Comparison of ENCODE assay signal across 17 cellular contexts in genomic region chr14:97783001-97783400, GRCh38.
DNase-seq lines count a peak whose midpoint lies in the region; ATAC-seq, FAIRE-seq and TF ChIP-seq lines count a peak whose summit lies in the region.
"Had no signal": no experiment of that assay in that cellular context is flagged by ENCODE, and none has a peak within 500 bp of the region (broad histone marks: within the 10 kb centered on the region; RNA-seq: fewer than 3 reads in every experiment).

No MANE protein-coding gene starts in this region.

- H3K4ac ChIP-seq in H1 (replicated peaks; ENCODE audit: insufficient read length, low read depth, low read length): no peak overlapping the region

- H3K4me1 ChIP-seq in GM23338 (ENCODE audit: insufficient read depth): no peaks in the 10 kb centered on the region
- no peaks in the 10 kb centered on the region for H3K4me1 ChIP-seq in H1 (replicated peaks in 1 of 4; ENCODE audit: control insufficient read depth in 3 of 4, insufficient read depth in 4 of 4, low read length in 3 of 4)
- H3K4me1 ChIP-seq: HAP-1 had no signal

- no peaks in the 10 kb centered on the region for H3K36me3 Mint-ChIP-seq in GM23338 (ENCODE audit: low read depth)
- H3K36me3 Mint-ChIP-seq: CD4-positive, alpha-beta memory T cell had no signal

- H3K4me3 ChIP-seq in GM23338 (no peak overlapping the region), H1 (ENCODE audit: extremely low read depth in 1 of 4, insufficient read depth in 2 of 4, low read depth in 3 of 4, low read length in 4 of 4) (no peak overlapping the region)
- H3K4me3 ChIP-seq: GM23248, HAP-1 had no signal

- no peak overlapping the region for H2BK12ac ChIP-seq in H1 (ENCODE audit: low read depth, low read length)

- no peak overlapping the region for H2BK120ac ChIP-seq in H1 (replicated peaks; ENCODE audit: low read depth, low read length)

- no peak overlapping the region for H3K4me3 Mint-ChIP-seq in GM23338
- H3K4me3 Mint-ChIP-seq: CD4-positive, alpha-beta memory T cell; HFFc6 had no signal

- no peak overlapping the region for H3K27ac Mint-ChIP-seq in GM23338
- H3K27ac Mint-ChIP-seq: CD4-positive, alpha-beta memory T cell; HFFc6 had no signal

- no peaks in the 10 kb centered on the region for H3K23me2 ChIP-seq in H1 (ENCODE audit: low read depth, low read length)

- H3K56ac ChIP-seq in H1 (replicated peaks; ENCODE audit: insufficient read length, low read depth, low read length): no peak overlapping the region

- POLR2A ChIA-PET in H1 (lab: Charles Lee; ENCODE audit: partially characterized antibody): no interaction called here

- H2BK5ac ChIP-seq in H1 (ENCODE audit: low read depth, low read length): no peak overlapping the region

- no peaks in the 10 kb centered on the region for H3K79me1 ChIP-seq in H1 (ENCODE audit: low read depth, low read length)

- peaks cover 4% of the 10 kb centered on the region; the same call in 1 of the 3 replicates for H3K9me3 Mint-ChIP-seq in GM23338

- 91% methylated on average over 5 of the region's 5 CpGs; no CpG with 5 or more reads in 1 of the 2 experiments for WGBS in H1 (ENCODE audit: extremely low coverage in 1 of 2, insufficient coverage in 1 of 2, insufficient read length in 1 of 2, insufficient replicate concordance in 2 of 2, low coverage in 1 of 2, low lambda C conversion rate in 2 of 2, missing lambda C conversion rate in 1 of 2), 2 experiments

- H3K4me2 ChIP-seq in GM23338 (no peak overlapping the region), H1 (ENCODE audit: insufficient read depth in 1 of 2, low read depth in 2 of 2, low read length in 2 of 2) (no peak overlapping the region)

- H2BK20ac ChIP-seq in H1 (ENCODE audit: low read length): no peak overlapping the region

- H3K27ac ChIP-seq in GM23338 (ENCODE audit: low read depth): no peak overlapping the region
- no peak overlapping the region for H3K27ac ChIP-seq in H1 (ENCODE audit: low read depth, low read length)
- H3K27ac ChIP-seq: GM23248 had no signal

- H4K5ac ChIP-seq in H1 (ENCODE audit: insufficient read length, low read depth, low read length): no peak overlapping the region

- TF ChIP-seq CTCF in GM23338 (conservative IDR thresholded peaks at IDR 0.05; ENCODE audit: low read depth in 2 of 2): no peak
- no peak for TF ChIP-seq CTCF in H1 (IDR thresholded peaks at IDR 0.05; ENCODE audit: control extremely low read depth in 1 of 3, insufficient read depth in 1 of 3, low read depth in 1 of 3, low read length in 3 of 3)

- ATAC-seq in GM23338 (no peak), GM21447 (IDR thresholded peaks at IDR 0.05; ENCODE audit: unreplicated experiment) (no peak)

- no peak for TF ChIP-seq POLR2A in H1 (IDR thresholded peaks at IDR 0.05; ENCODE audit: control extremely low read depth in 1 of 2, low read depth in 2 of 2, low read length in 2 of 2)

- no peak overlapping the region for H3K18ac ChIP-seq in H1 (ENCODE audit: extremely low read depth, low read length)

- no peak overlapping the region for H3K9ac ChIP-seq in H1 (replicated peaks in 1 of 4; ENCODE audit: extremely low read depth in 1 of 4, low read depth in 3 of 4, low read length in 3 of 4)
- H3K9ac ChIP-seq: GM23248 had no signal

- no peaks in the 10 kb centered on the region for H3K27me3 ChIP-seq in GM23338 (ENCODE audit: insufficient read depth)
- no peaks in the 10 kb centered on the region for H3K27me3 ChIP-seq in H1 (replicated peaks in 1 of 4; ENCODE audit: control insufficient read depth in 3 of 4, extremely low read depth in 1 of 4, insufficient read depth in 3 of 4, low read length in 3 of 4)

- DNase-seq in GM23338 (ENCODE audit: low spot score): no peak
- no peak for DNase-seq in H1 (ENCODE audit: low read depth in 1 of 2, low spot score in 2 of 2)
- DNase-seq in retina: peak; percentile 63
- no peak for DNase-seq in mucosa of gallbladder (ENCODE audit: low spot score)
- DNase-seq in DMS 273 (lab: John Stamatoyannopoulos, UW; ENCODE audit: unreplicated experiment): no peak
- DNase-seq: C1 segment of cervical spinal cord; Calu3; CD4-positive, alpha-beta memory T cell; COR-L47; DMS153; GM23248; HFFc6 had no signal

- H3K9me2 ChIP-seq in GM23338 (ENCODE audit: insufficient read depth): peaks cover 12% of the 10 kb centered on the region; the same call in 1 of the 2 replicates

- no peak overlapping the region for H3K23ac ChIP-seq in H1 (ENCODE audit: insufficient read length)

- H4K20me1 ChIP-seq in GM23338 (replicated peaks; ENCODE audit: insufficient read depth) (no peaks in the 10 kb centered on the region), H1 (replicated peaks in 1 of 2; ENCODE audit: control insufficient read depth in 1 of 2, insufficient read depth in 2 of 2, low read length in 2 of 2) (no peaks in the 10 kb centered on the region)

- no peak overlapping the region for H2AK5ac ChIP-seq in H1 (ENCODE audit: low read depth, low read length)

- no peak for TF ChIP-seq RAD21 in H1 (IDR thresholded peaks at IDR 0.05 in 1 of 2, conservative IDR thresholded peaks at IDR 0.05 in 1 of 2; ENCODE audit: low read depth in 2 of 2, low read length in 2 of 2)

- no peaks in the 10 kb centered on the region for H3K36me3 ChIP-seq in GM23338 (ENCODE audit: insufficient read depth)
- H3K36me3 ChIP-seq in H1 (ENCODE audit: control insufficient read depth in 2 of 4, insufficient read depth in 4 of 4, low read length in 3 of 4): no peaks in the 10 kb centered on the region
- H3K36me3 ChIP-seq: HAP-1 had no signal

- no peaks in the 10 kb centered on the region for H3K4me1 Mint-ChIP-seq in GM23338

- no peak for FAIRE-seq in H1 (lab: Jason Lieb, UNC)
- FAIRE-seq: G401.6, GM12892, H54 had no signal

- peaks cover 0 to 4% of the 10 kb centered on the region in 2 experiments; a peak in 1 of 4 replicates for H3K9me3 ChIP-seq in H1 (ENCODE audit: insufficient read depth in 2 of 2, low read depth in 1 of 2, low read length in 1 of 2)
- H3K9me3 ChIP-seq: HAP-1 had no signal

- TF ChIP-seq EP300 in H1 (IDR thresholded peaks at IDR 0.05; ENCODE audit: borderline replicate concordance in 1 of 2, low read depth in 2 of 2, low read length in 2 of 2): no peak

- H3K79me2 ChIP-seq in GM23338 (replicated peaks; ENCODE audit: insufficient read depth) (no peaks in the 10 kb centered on the region), H1 (ENCODE audit: control insufficient read depth in 1 of 2, insufficient read depth in 2 of 2, low read length in 2 of 2) (no peaks in the 10 kb centered on the region)

- no peaks in the 10 kb centered on the region for H3F3A ChIP-seq in GM23338 (replicated peaks; ENCODE audit: low read depth)

- H4K8ac ChIP-seq in H1 (ENCODE audit: extremely low read depth, insufficient read depth, low read length): no peak overlapping the region

- peaks cover 6% of the 10 kb centered on the region for H3K27me3 Mint-ChIP-seq in GM23338 (ENCODE audit: insufficient read depth, low read depth, poor library complexity)
- H3K27me3 Mint-ChIP-seq: CD4-positive, alpha-beta memory T cell had no signal

- H2AFZ ChIP-seq in GM23338 (peak overlapping the region; percentile 59), H1 (ENCODE audit: low read length) (peak overlapping the region; percentile 17; the same call in 1 of the 2 replicates)
- H2AFZ ChIP-seq: GM23248 had no signal

- H2BK15ac ChIP-seq in H1 (ENCODE audit: low read length): no peak overlapping the region

- H3K14ac ChIP-seq in H1 (ENCODE audit: insufficient read length): no peak overlapping the region

- no peak overlapping the region for H4K91ac ChIP-seq in H1 (replicated peaks; ENCODE audit: insufficient read length, low read length)

- CTCF ChIA-PET in H1 (lab: Charles Lee; ENCODE audit: partially characterized antibody): no interaction called here

TF ChIP-seq in GM23338, 12 proteins besides CTCF, POLR2A, EP300 and RAD21 (continues in another document):
- TF ChIP-seq POLR2AphosphoS5 (IDR thresholded peaks at IDR 0.05; ENCODE audit: low read depth): no peak

TF ChIP-seq in H1, 55 proteins besides CTCF, POLR2A, EP300 and RAD21:
- TF ChIP-seq CHD1 (IDR thresholded peaks at IDR 0.05; ENCODE audit: low read depth, low read length) (no peak), BRCA1 (IDR thresholded peaks at IDR 0.05; ENCODE audit: low read depth, low read length) (no peak), KDM5A (IDR thresholded peaks at IDR 0.05; ENCODE audit: low read length) (no peak), TAF7 (optimal IDR thresholded peaks at IDR 0.05; ENCODE audit: borderline replicate concordance, low read depth, low read length) (no peak), EZH2 (IDR thresholded peaks at IDR 0.05; ENCODE audit: low read depth, low read length, severe bottlenecking) (no peak), ZNF274 (IDR thresholded peaks at IDR 0.05; ENCODE audit: borderline replicate concordance, extremely low read depth, low read length) (no peak), JUND (IDR thresholded peaks at IDR 0.05; ENCODE audit: low read length) (no peak)
